In the genomic region with DNA sequence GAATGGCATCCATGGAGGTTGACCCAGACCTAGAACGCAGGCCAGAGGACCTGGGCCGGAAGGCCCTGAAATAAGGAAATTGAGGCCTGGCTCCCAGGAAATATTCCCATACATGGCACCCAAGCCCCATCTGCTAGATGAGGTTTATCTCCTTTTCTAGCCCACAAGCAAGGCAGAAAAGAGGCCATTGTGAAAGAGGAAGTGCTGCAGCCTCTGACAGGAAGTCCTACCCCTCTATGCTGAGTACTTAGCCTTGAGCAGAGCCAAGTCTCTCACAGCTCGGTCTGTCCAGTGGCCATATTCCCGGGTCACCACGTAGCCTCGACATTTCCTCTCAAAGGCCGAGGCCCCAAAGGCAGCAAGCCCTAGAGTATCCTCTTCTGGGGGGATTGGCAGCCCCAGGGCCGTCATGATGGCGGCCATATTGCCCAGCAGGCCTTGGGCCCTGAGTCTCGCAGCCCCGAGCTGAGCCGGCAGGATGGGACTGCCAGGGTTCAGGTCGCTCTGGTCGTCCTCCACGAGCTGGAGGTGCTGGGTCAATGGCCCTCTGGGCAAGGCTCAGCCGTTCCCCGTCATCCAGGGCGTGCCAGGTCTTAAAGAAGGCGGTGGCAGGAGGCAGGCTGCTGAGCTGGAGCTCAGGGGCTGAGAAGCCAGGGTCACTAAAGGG, we compare ENCODE assay signal across 8 cellular contexts. TPM values are rescaled to one million over a fixed set of nuclear protein-coding genes. Genes with fewer than 3 reads are reported as not detected.
A peak's percentile ranks its signal among the peaks of the same experiment; 100 is the strongest.
DNase-seq lines count a peak whose midpoint lies in the region; ATAC-seq lines count a peak whose summit lies in the region.

No MANE protein-coding gene starts in this region.

- H3K9me3 Mint-ChIP-seq in activated CD8-positive, alpha-beta memory T cell treated with anti-CD3 and anti-CD28 coated beads, Interleukin-2, amount 10 ng/mL, durations not matched to agents 7 days and 5 days (ENCODE audit: low read depth), result peaks cover 2% of the 10 kb centered on the region
- peaks cover 4% of the 10 kb centered on the region for H3K9me3 Mint-ChIP-seq in T-helper 2 cell treated with Interferon-gamma antibody and Interleukin-4, amounts not matched to agents 5 μg/mL and 100 μg/mL, for 36 hours

- H3K4me3 ChIP-seq in thymus (ENCODE audit: low read length), result no peak overlapping the region

- 79% methylated on average over 19 of the region's 19 CpGs for WGBS in thymus

- no peak for DNase-seq in activated CD8-positive, alpha-beta memory T cell treated with anti-CD3 and anti-CD28 coated beads, Interleukin-2, amount 10 ng/mL, durations not matched to agents 7 days and 5 days
- DNase-seq in activated CD8-positive, alpha-beta memory T cell treated with anti-CD3 and anti-CD28 coated beads, Interleukin-2, amount 50 U/mL, for 48 hours, result no peak
- DNase-seq in T-helper 2 cell treated with Interferon-gamma antibody and Interleukin-4, amounts not matched to agents 5 μg/mL and 100 μg/mL, for 36 hours (ENCODE audit: low spot score), result no peak
- DNase-seq in NCI-H146 treated with DMSO at 0.1 percent for 48 hours (lab: John Stamatoyannopoulos, UW; ENCODE audit: unreplicated experiment), result no peak
- DNase-seq in hippocampal formation (lab: John Stamatoyannopoulos, UW), result no peak

- H3K4me1 ChIP-seq in thymus (ENCODE audit: control insufficient read depth, insufficient read depth, low read length), result peaks cover 24% of the 10 kb centered on the region

- no peaks in the 10 kb centered on the region for H3K27me3 Mint-ChIP-seq in activated CD8-positive, alpha-beta memory T cell treated with anti-CD3 and anti-CD28 coated beads, Interleukin-2, amount 10 ng/mL, durations not matched to agents 7 days and 5 days
- no peaks in the 10 kb centered on the region for H3K27me3 Mint-ChIP-seq in T-helper 2 cell treated with Interferon-gamma antibody and Interleukin-4, amounts not matched to agents 5 μg/mL and 100 μg/mL, for 36 hours (ENCODE audit: low read depth)

- peaks cover 3% of the 10 kb centered on the region for H3K36me3 Mint-ChIP-seq in activated CD8-positive, alpha-beta memory T cell treated with anti-CD3 and anti-CD28 coated beads, Interleukin-2, amount 10 ng/mL, durations not matched to agents 7 days and 5 days
- H3K36me3 Mint-ChIP-seq in T-helper 2 cell treated with Interferon-gamma antibody and Interleukin-4, amounts not matched to agents 5 μg/mL and 100 μg/mL, for 36 hours (ENCODE audit: low read depth), result peaks cover 8% of the 10 kb centered on the region

- no peak for ATAC-seq in activated CD8-positive, alpha-beta memory T cell treated with anti-CD3 and anti-CD28 coated beads, Interleukin-2, amount 10 ng/mL, durations not matched to agents 7 days and 5 days
- no peak for ATAC-seq in GM21825 (IDR thresholded peaks at IDR 0.05; ENCODE audit: unreplicated experiment)

- peaks cover 39% of the 10 kb centered on the region for H3K4me1 Mint-ChIP-seq in activated CD8-positive, alpha-beta memory T cell treated with anti-CD3 and anti-CD28 coated beads, Interleukin-2, amount 10 ng/mL, durations not matched to agents 7 days and 5 days
- H3K4me1 Mint-ChIP-seq in T-helper 2 cell treated with Interferon-gamma antibody and Interleukin-4, amounts not matched to agents 5 μg/mL and 100 μg/mL, for 36 hours (ENCODE audit: low read depth), result peaks cover 32% of the 10 kb centered on the region

- peak overlapping the region; percentile 68 for H3K27ac ChIP-seq in layer of hippocampus (ENCODE audit: low read depth, low read length)
- peak overlapping the region; percentile 88 for H3K27ac ChIP-seq in thymus (ENCODE audit: low read depth)

- no peaks in the 10 kb centered on the region for H3K36me3 ChIP-seq in thymus (ENCODE audit: control insufficient read depth, insufficient read depth)

- CTCF ChIA-PET in activated CD8-positive, alpha-beta memory T cell treated with anti-CD3 and anti-CD28 coated beads, Interleukin-2, amount 10 ng/mL, durations not matched to agents 7 days and 5 days (lab: Charles Lee), result interaction anchor here (1.5 to 5.6 kb wide), 3 partner anchors 53 to 91 kb away, joined by 4 to 133 read pairs (median 5); no protein-coding TSS in a partner anchor

- no peak overlapping the region for H3K4me3 Mint-ChIP-seq in activated CD8-positive, alpha-beta memory T cell treated with anti-CD3 and anti-CD28 coated beads, Interleukin-2, amount 10 ng/mL, durations not matched to agents 7 days and 5 days
- no peak overlapping the region for H3K4me3 Mint-ChIP-seq in T-helper 2 cell treated with Interferon-gamma antibody and Interleukin-4, amounts not matched to agents 5 μg/mL and 100 μg/mL, for 36 hours

- H3K27me3 ChIP-seq in layer of hippocampus (ENCODE audit: control insufficient read depth, insufficient read depth, low read length) (no peaks in the 10 kb centered on the region), thymus (ENCODE audit: control insufficient read depth, insufficient read depth) (no peaks in the 10 kb centered on the region)

- no peaks in the 10 kb centered on the region for H3K9me3 ChIP-seq in thymus (ENCODE audit: control insufficient read depth)

- H3K27ac Mint-ChIP-seq in activated CD8-positive, alpha-beta memory T cell treated with anti-CD3 and anti-CD28 coated beads, Interleukin-2, amount 10 ng/mL, durations not matched to agents 7 days and 5 days, result peak overlapping the region; percentile 99
- H3K27ac Mint-ChIP-seq in T-helper 2 cell treated with Interferon-gamma antibody and Interleukin-4, amounts not matched to agents 5 μg/mL and 100 μg/mL, for 36 hours, result peak overlapping the region; percentile 99

RNA-seq across cellular contexts. Expression of a gene that starts 7.8 kb away (rescaled TPM):
- under 1 TPM; 0.35 to 0.47 TPM for total RNA-seq in activated CD8-positive, alpha-beta memory T cell treated with anti-CD3 and anti-CD28 coated beads, Interleukin-2, amount 10 ng/mL, durations not matched to agents 7 days and 5 days
- 3.8 TPM for polyA plus RNA-seq in thymus

RNA-seq across cellular contexts. Expression of a gene that starts 10.4 kb away (rescaled TPM):
- total RNA-seq in activated CD8-positive, alpha-beta memory T cell treated with anti-CD3 and anti-CD28 coated beads, Interleukin-2, amount 10 ng/mL, durations not matched to agents 7 days and 5 days, result 10 to 100 TPM; 25.6 to 26.8 TPM
- polyA plus RNA-seq in thymus, result 29.2 TPM

RNA-seq across cellular contexts. Expression of a gene that starts 19.1 kb away (rescaled TPM):
- total RNA-seq in activated CD8-positive, alpha-beta memory T cell treated with anti-CD3 and anti-CD28 coated beads, Interleukin-2, amount 10 ng/mL, durations not matched to agents 7 days and 5 days, result 10 to 100 TPM; 26.1 to 29.2 TPM
- polyA plus RNA-seq in thymus, result 17.0 TPM

RNA-seq across cellular contexts. Expression of a gene that starts 44.6 kb away (rescaled TPM):
- 10 to 100 TPM; 19.5 to 20.5 TPM for total RNA-seq in activated CD8-positive, alpha-beta memory T cell treated with anti-CD3 and anti-CD28 coated beads, Interleukin-2, amount 10 ng/mL, durations not matched to agents 7 days and 5 days
- polyA plus RNA-seq in thymus, result 26.4 TPM

RNA-seq across cellular contexts. Expression of a gene that starts 53.3 kb away (rescaled TPM):
- 10 to 100 TPM; 23.9 to 26.4 TPM for total RNA-seq in activated CD8-positive, alpha-beta memory T cell treated with anti-CD3 and anti-CD28 coated beads, Interleukin-2, amount 10 ng/mL, durations not matched to agents 7 days and 5 days
- polyA plus RNA-seq in thymus, result 13.1 TPM
